1 cellular context compared by ENCODE assay signal in genomic region chr20:41339957-41340326, GRCh38.
TF ChIP-seq lines count a peak whose summit lies in the region.

No MANE protein-coding gene starts in this region.

TF ChIP-seq in HepG2, 621 proteins besides CTCF, POLR2A, EP300 and RAD21 (continued from another document and continues in another):
- TF ChIP-seq MXD1 (CRISPR knock-in tag; IDR thresholded peaks at IDR 0.05) = peak; percentile 88
- peak; percentile 80; the same call in 1 of the 2 replicates for TF ChIP-seq NFKB2 (CRISPR knock-in tag; IDR thresholded peaks at IDR 0.05; ENCODE audit: borderline replicate concordance)
- TF ChIP-seq ZNF749 (CRISPR knock-in tag; IDR thresholded peaks at IDR 0.05; ENCODE audit: borderline replicate concordance) = 0 out of 2 replicates have a peak, but pooled peaks have one; percentile 13
- TF ChIP-seq ZNF333 (CRISPR knock-in tag; IDR thresholded peaks at IDR 0.05; ENCODE audit: borderline replicate concordance) = no peak
- no peak for TF ChIP-seq CREB3 (CRISPR knock-in tag; IDR thresholded peaks at IDR 0.05)
- TF ChIP-seq ZNF83 (CRISPR knock-in tag; IDR thresholded peaks at IDR 0.05; ENCODE audit: borderline replicate concordance) = peak; percentile 83; the same call in 1 of the 2 replicates
- TF ChIP-seq FOXP4 (CRISPR knock-in tag; IDR thresholded peaks at IDR 0.05) = 0 out of 2 replicates have a peak, but pooled peaks have one; percentile 45
- TF ChIP-seq HIVEP1 (CRISPR knock-in tag; IDR thresholded peaks at IDR 0.05) = peak; percentile 62; the same call in 1 of the 2 replicates
- TF ChIP-seq HDAC2 (CRISPR knock-in tag; IDR thresholded peaks at IDR 0.05) = peak; percentile 77; the same call in 1 of the 2 replicates
- peak; percentile 100 for TF ChIP-seq SMAD1 (CRISPR knock-in tag; IDR thresholded peaks at IDR 0.05; ENCODE audit: borderline replicate concordance, low read depth)
- TF ChIP-seq GFI1 (CRISPR knock-in tag; IDR thresholded peaks at IDR 0.05; ENCODE audit: borderline replicate concordance) = peak; percentile 85
- TF ChIP-seq FOSL2 (CRISPR knock-in tag; IDR thresholded peaks at IDR 0.05) = peak; percentile 60
- peak; percentile 64; the same call in 1 of the 2 replicates for TF ChIP-seq KLF11 (CRISPR knock-in tag; IDR thresholded peaks at IDR 0.05)
- TF ChIP-seq ZIK1 (CRISPR knock-in tag; IDR thresholded peaks at IDR 0.05; ENCODE audit: borderline replicate concordance, low read depth) = 0 out of 2 replicates have a peak, but pooled peaks have one; percentile 80
- no peak for TF ChIP-seq FOXM1 (CRISPR knock-in tag; IDR thresholded peaks at IDR 0.05)
- peak; percentile 95; the same call in 1 of the 2 replicates for TF ChIP-seq SSRP1 (CRISPR knock-in tag; IDR thresholded peaks at IDR 0.05)
- peak; percentile 97 for TF ChIP-seq ZMYM2 (CRISPR knock-in tag; IDR thresholded peaks at IDR 0.05)
- TF ChIP-seq KMT2B (CRISPR knock-in tag; IDR thresholded peaks at IDR 0.05) = 0 out of 2 replicates have a peak, but pooled peaks have one; percentile 47
- 0 out of 2 replicates have a peak, but pooled peaks have one; percentile 61 for TF ChIP-seq ZBTB26 (CRISPR knock-in tag; IDR thresholded peaks at IDR 0.05; ENCODE audit: borderline replicate concordance)
- TF ChIP-seq HMG20A (CRISPR knock-in tag; IDR thresholded peaks at IDR 0.05; ENCODE audit: borderline replicate concordance) = peak; percentile 30
- TF ChIP-seq ADNP (CRISPR knock-in tag; IDR thresholded peaks at IDR 0.05) = peak; percentile 60; the same call in 1 of the 2 replicates
- peak; percentile 14; the same call in 1 of the 2 replicates for TF ChIP-seq HMGXB3 (CRISPR knock-in tag; IDR thresholded peaks at IDR 0.05; ENCODE audit: borderline replicate concordance)
- peak; percentile 34; the same call in 1 of the 2 replicates for TF ChIP-seq ZNF574 (CRISPR knock-in tag; IDR thresholded peaks at IDR 0.05)
- TF ChIP-seq TFDP2 (CRISPR knock-in tag; IDR thresholded peaks at IDR 0.05) = peak; percentile 65
- TF ChIP-seq HHEX (CRISPR knock-in tag; IDR thresholded peaks at IDR 0.05) = 0 out of 2 replicates have a peak, but pooled peaks have one; percentile 23
- TF ChIP-seq ARID2 (CRISPR knock-in tag; IDR thresholded peaks at IDR 0.05; ENCODE audit: borderline replicate concordance) = no peak
- TF ChIP-seq TFDP1 (CRISPR knock-in tag; IDR thresholded peaks at IDR 0.05; ENCODE audit: borderline replicate concordance) = peak; percentile 64; the same call in 1 of the 2 replicates
- TF ChIP-seq ZNF350 (CRISPR knock-in tag; IDR thresholded peaks at IDR 0.05; ENCODE audit: borderline replicate concordance, low read depth) = peak; percentile 92
- peak; percentile 66 for TF ChIP-seq FOXA3 (CRISPR knock-in tag; IDR thresholded peaks at IDR 0.05)
- TF ChIP-seq ZNF678 (CRISPR knock-in tag; IDR thresholded peaks at IDR 0.05) = 0 out of 2 replicates have a peak, but pooled peaks have one; percentile 21
- TF ChIP-seq MYC (CRISPR knock-in tag; IDR thresholded peaks at IDR 0.05; ENCODE audit: borderline replicate concordance) = peak; percentile 44; the same call in 1 of the 2 replicates
- 0 out of 2 replicates have a peak, but pooled peaks have one; percentile 66 for TF ChIP-seq MIXL1 (CRISPR knock-in tag; IDR thresholded peaks at IDR 0.05)
- no peak for TF ChIP-seq ELF4 (CRISPR knock-in tag; IDR thresholded peaks at IDR 0.05; ENCODE audit: borderline replicate concordance)
- TF ChIP-seq ZNF232 (CRISPR knock-in tag; IDR thresholded peaks at IDR 0.05; ENCODE audit: borderline replicate concordance) = peak; percentile 17; the same call in 1 of the 2 replicates
- TF ChIP-seq MEF2D (CRISPR knock-in tag; IDR thresholded peaks at IDR 0.05) = peak; percentile 74; the same call in 1 of the 2 replicates
- TF ChIP-seq JUND (CRISPR knock-in tag; IDR thresholded peaks at IDR 0.05) = peak; percentile 64; the same call in 1 of the 2 replicates
- TF ChIP-seq KLF9 (CRISPR knock-in tag; IDR thresholded peaks at IDR 0.05; ENCODE audit: low read depth) = peak; percentile 8; the same call in 1 of the 2 replicates
- TF ChIP-seq ZNF572 (CRISPR knock-in tag; IDR thresholded peaks at IDR 0.05) = peak; percentile 98; the same call in 1 of the 2 replicates
- peak; percentile 80 for TF ChIP-seq PITX1 (CRISPR knock-in tag; IDR thresholded peaks at IDR 0.05)
- peak; percentile 54; the same call in 1 of the 2 replicates for TF ChIP-seq ZNF598 (CRISPR knock-in tag; IDR thresholded peaks at IDR 0.05; ENCODE audit: borderline replicate concordance)
- peak; percentile 73 for TF ChIP-seq ZNF121 (CRISPR knock-in tag; IDR thresholded peaks at IDR 0.05)
- peak; percentile 69 for TF ChIP-seq ZFP36 (IDR thresholded peaks at IDR 0.05; ENCODE audit: borderline replicate concordance, low read depth, low read length, partially characterized antibody)
- peak; percentile 56 for TF ChIP-seq CBX1 (IDR thresholded peaks at IDR 0.05; ENCODE audit: low read depth)
- peak; percentile 100 for TF ChIP-seq ZKSCAN8 (CRISPR knock-in tag; IDR thresholded peaks at IDR 0.05; ENCODE audit: borderline replicate concordance)
- no peak; the same call in 1 of the 2 replicates for TF ChIP-seq SIX1 (CRISPR knock-in tag; IDR thresholded peaks at IDR 0.05; ENCODE audit: borderline replicate concordance)
- TF ChIP-seq ZKSCAN5 (CRISPR knock-in tag; IDR thresholded peaks at IDR 0.05) = no peak
- no peak for TF ChIP-seq NR0B2 (CRISPR knock-in tag; IDR thresholded peaks at IDR 0.05)
